ENCODE assay signal across 1 cellular context in genomic region chr14:100362311-100362927, GRCh38.
TF ChIP-seq lines count a peak whose summit lies in the region.

No MANE protein-coding gene starts in this region.

TF ChIP-seq in IMR-90, 13 proteins besides CTCF, POLR2A, EP300 and RAD21:
- TF ChIP-seq RCOR1 (IDR thresholded peaks at IDR 0.05; ENCODE audit: insufficient replicate concordance, low read length) (no peak), MXI1 (IDR thresholded peaks at IDR 0.05; ENCODE audit: borderline replicate concordance, low read depth, low read length) (no peak), CEBPB (IDR thresholded peaks at IDR 0.05; ENCODE audit: low read depth, low read length) (0 out of 2 replicates have a peak, but pooled peaks have one; percentile 4), MAFK (IDR thresholded peaks at IDR 0.05; ENCODE audit: low read depth, low read length) (peak; percentile 52), CHD1 (IDR thresholded peaks at IDR 0.05; ENCODE audit: low read depth, low read length) (no peak), FOS (IDR thresholded peaks at IDR 0.05; ENCODE audit: low read depth, low read length) (peak; percentile 18; the same call in 1 of the 2 replicates), USF2 (IDR thresholded peaks at IDR 0.05; ENCODE audit: low read depth, low read length) (no peak)
TF ChIP-seq in IMR-90: peak in this region for 3.
